In the genomic region with DNA sequence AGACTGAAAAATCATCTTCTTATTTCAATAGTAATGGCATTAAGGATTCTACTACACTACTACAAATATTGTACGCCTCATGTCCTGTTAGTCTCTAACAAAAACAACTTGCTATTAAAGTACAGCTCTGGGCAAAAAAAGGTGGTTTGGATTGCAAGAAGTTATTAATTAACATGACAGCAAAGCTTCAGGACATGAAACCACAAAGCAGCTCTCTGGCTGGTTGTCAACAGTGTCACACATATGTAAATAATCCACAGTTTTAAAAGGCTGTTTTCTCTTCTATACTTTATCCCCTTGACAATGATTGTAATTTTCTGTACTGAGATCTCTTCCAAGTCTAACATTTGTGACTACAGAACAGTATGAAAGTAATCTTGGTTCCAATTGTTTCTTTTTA, we compare ENCODE assay signal across 11 cellular contexts. TPM values are rescaled to one million over a fixed set of nuclear protein-coding genes. Genes with fewer than 3 reads are reported as not detected.
DNase-seq lines count a peak whose midpoint lies in the region; ATAC-seq and TF ChIP-seq lines count a peak whose summit lies in the region.
"Had no signal": no experiment of that assay in that cellular context is flagged by ENCODE, and none has a peak within 500 bp of the region (broad histone marks: within the 10 kb centered on the region; RNA-seq: fewer than 3 reads in every experiment).

No MANE protein-coding gene starts in this region.

- DNase-seq in H4 (ENCODE audit: low spot score), result peak; percentile 11
- peak in 1 of 3 donors; percentile 56 for DNase-seq in right lobe of liver
- DNase-seq in GM13977 (ENCODE audit: low spot score), result no peak
- DNase-seq in HPDE6-E6E7 (ENCODE audit: extremely low spot score), result no peak
- DNase-seq in activated gamma-delta T cell (lab: John Stamatoyannopoulos, UW), result no peak
- DNase-seq: activated T-cell treated with anti-CD3 and anti-CD28 coated beads, Interleukin-2, amount 50 U/mL, for 4 hours; cerebellar nuclear complex; T1000 had no signal

- in situ Hi-C loops in GM13977 (cut with MboI; ENCODE audit: low pct_unique_long_range_greater_than_20kb, low sequenced_read_pairs, unreplicated experiment), result no loop called here

- H3K4me1 ChIP-seq in right lobe of liver, result peaks cover 0 to 6% (median 0%) of the 10 kb centered on the region in 4 donors
- H3K4me1 ChIP-seq: right atrium auricular region had no signal

- peak overlapping the region in 1 of 3 donors; percentile 51 for H3K27ac ChIP-seq in right lobe of liver
- H3K27ac ChIP-seq: right atrium auricular region had no signal

- H3K27me3 ChIP-seq in right lobe of liver, result no peaks in the 10 kb centered on the region
- H3K27me3 ChIP-seq: right atrium auricular region had no signal

- H3K9me3 ChIP-seq in right lobe of liver, result no peaks in the 10 kb centered on the region
- H3K9me3 ChIP-seq: right atrium auricular region had no signal

- TF ChIP-seq CTCF in right lobe of liver (IDR thresholded peaks at IDR 0.05), result no peak
- no peak for TF ChIP-seq CTCF in GM13977 (IDR thresholded peaks at IDR 0.05; ENCODE audit: extremely low read depth, insufficient read depth, missing control alignments)

- intact Hi-C loops in right lobe of liver (cut with DNase I), result no loop called here

- no peak overlapping the region for H3K4me3 ChIP-seq in right lobe of liver
- H3K4me3 ChIP-seq: right atrium auricular region had no signal

- ATAC-seq in GM19023 (IDR thresholded peaks at IDR 0.05; ENCODE audit: unreplicated experiment) (peak; percentile 70), HG03442 (IDR thresholded peaks at IDR 0.05; ENCODE audit: unreplicated experiment) (peak; percentile 37), right lobe of liver (peak; percentile 93 to 99 (median 98))
- ATAC-seq: activated T-cell treated with anti-CD3 and anti-CD28 coated beads, Interleukin-2, amount 50 U/mL, for 4 hours had no signal

- TF ChIP-seq POLR2A in right lobe of liver (IDR thresholded peaks at IDR 0.05), result no peak

- 13% methylated on average over 1 of the region's 1 CpG for WGBS in right lobe of liver (ENCODE audit: insufficient coverage, low coverage, low lambda C conversion rate, missing lambda C conversion rate)

- no peaks in the 10 kb centered on the region for H3K36me3 ChIP-seq in right lobe of liver
- H3K36me3 ChIP-seq: right atrium auricular region had no signal

RNA-seq across cellular contexts. Expression of a gene that starts 19.7 kb away (rescaled TPM):
- total RNA-seq in H4 (2014; rRNA removed; shearing (Covaris generic)), result 0.29 and 0.53 TPM in 2 replicates
- total RNA-seq in right lobe of liver, result under 1 TPM in 5 of 6 experiments, not detected in 1; 0.07 to 0.37 (median 0.12) TPM

Comparison
In these comparisons a context has a peak if more than half of its experiments do, and no peak if none do; other contexts are left out.
1. ATAC-seq: peak in every context shown above with its lines; median percentile 98 in right lobe of liver; 70 in GM19023; 37 in HG03442.